Comparison of ENCODE assay signal across 1 cellular context in the genomic region with DNA sequence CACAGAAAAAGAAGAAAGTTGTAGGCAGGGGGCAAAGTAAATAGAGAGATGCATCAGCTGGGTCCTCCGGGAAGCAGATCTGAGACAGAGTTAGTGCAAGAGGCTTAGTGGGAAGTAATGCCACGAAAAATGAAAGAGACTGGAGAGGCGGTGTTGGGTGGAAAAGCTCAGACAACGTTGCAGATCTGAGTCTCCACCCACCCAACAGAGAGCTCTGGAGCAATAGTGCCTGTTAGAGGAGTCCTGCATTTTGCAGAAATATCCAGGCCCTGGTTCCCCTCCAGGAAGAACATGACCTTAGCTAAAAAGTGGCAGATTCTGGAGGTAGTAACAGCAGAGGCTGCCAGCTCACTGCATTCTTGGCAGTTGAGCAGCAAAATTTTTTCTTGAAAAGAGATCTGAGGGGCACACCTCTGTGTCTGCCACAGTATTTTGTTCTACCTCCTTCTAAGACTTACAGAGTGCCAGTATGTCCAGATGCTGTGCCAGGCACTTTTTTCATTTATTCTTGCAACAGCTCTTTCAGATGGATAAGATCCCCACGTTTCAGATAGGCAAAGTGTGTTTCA.
TF ChIP-seq lines count a peak whose summit lies in the region.

No MANE protein-coding gene starts in this region.

TF ChIP-seq in H1, 55 proteins besides CTCF, POLR2A, EP300 and RAD21:
- TF ChIP-seq SP4 (IDR thresholded peaks at IDR 0.05; ENCODE audit: low read length) = no peak
- TF ChIP-seq, protein P1, sequence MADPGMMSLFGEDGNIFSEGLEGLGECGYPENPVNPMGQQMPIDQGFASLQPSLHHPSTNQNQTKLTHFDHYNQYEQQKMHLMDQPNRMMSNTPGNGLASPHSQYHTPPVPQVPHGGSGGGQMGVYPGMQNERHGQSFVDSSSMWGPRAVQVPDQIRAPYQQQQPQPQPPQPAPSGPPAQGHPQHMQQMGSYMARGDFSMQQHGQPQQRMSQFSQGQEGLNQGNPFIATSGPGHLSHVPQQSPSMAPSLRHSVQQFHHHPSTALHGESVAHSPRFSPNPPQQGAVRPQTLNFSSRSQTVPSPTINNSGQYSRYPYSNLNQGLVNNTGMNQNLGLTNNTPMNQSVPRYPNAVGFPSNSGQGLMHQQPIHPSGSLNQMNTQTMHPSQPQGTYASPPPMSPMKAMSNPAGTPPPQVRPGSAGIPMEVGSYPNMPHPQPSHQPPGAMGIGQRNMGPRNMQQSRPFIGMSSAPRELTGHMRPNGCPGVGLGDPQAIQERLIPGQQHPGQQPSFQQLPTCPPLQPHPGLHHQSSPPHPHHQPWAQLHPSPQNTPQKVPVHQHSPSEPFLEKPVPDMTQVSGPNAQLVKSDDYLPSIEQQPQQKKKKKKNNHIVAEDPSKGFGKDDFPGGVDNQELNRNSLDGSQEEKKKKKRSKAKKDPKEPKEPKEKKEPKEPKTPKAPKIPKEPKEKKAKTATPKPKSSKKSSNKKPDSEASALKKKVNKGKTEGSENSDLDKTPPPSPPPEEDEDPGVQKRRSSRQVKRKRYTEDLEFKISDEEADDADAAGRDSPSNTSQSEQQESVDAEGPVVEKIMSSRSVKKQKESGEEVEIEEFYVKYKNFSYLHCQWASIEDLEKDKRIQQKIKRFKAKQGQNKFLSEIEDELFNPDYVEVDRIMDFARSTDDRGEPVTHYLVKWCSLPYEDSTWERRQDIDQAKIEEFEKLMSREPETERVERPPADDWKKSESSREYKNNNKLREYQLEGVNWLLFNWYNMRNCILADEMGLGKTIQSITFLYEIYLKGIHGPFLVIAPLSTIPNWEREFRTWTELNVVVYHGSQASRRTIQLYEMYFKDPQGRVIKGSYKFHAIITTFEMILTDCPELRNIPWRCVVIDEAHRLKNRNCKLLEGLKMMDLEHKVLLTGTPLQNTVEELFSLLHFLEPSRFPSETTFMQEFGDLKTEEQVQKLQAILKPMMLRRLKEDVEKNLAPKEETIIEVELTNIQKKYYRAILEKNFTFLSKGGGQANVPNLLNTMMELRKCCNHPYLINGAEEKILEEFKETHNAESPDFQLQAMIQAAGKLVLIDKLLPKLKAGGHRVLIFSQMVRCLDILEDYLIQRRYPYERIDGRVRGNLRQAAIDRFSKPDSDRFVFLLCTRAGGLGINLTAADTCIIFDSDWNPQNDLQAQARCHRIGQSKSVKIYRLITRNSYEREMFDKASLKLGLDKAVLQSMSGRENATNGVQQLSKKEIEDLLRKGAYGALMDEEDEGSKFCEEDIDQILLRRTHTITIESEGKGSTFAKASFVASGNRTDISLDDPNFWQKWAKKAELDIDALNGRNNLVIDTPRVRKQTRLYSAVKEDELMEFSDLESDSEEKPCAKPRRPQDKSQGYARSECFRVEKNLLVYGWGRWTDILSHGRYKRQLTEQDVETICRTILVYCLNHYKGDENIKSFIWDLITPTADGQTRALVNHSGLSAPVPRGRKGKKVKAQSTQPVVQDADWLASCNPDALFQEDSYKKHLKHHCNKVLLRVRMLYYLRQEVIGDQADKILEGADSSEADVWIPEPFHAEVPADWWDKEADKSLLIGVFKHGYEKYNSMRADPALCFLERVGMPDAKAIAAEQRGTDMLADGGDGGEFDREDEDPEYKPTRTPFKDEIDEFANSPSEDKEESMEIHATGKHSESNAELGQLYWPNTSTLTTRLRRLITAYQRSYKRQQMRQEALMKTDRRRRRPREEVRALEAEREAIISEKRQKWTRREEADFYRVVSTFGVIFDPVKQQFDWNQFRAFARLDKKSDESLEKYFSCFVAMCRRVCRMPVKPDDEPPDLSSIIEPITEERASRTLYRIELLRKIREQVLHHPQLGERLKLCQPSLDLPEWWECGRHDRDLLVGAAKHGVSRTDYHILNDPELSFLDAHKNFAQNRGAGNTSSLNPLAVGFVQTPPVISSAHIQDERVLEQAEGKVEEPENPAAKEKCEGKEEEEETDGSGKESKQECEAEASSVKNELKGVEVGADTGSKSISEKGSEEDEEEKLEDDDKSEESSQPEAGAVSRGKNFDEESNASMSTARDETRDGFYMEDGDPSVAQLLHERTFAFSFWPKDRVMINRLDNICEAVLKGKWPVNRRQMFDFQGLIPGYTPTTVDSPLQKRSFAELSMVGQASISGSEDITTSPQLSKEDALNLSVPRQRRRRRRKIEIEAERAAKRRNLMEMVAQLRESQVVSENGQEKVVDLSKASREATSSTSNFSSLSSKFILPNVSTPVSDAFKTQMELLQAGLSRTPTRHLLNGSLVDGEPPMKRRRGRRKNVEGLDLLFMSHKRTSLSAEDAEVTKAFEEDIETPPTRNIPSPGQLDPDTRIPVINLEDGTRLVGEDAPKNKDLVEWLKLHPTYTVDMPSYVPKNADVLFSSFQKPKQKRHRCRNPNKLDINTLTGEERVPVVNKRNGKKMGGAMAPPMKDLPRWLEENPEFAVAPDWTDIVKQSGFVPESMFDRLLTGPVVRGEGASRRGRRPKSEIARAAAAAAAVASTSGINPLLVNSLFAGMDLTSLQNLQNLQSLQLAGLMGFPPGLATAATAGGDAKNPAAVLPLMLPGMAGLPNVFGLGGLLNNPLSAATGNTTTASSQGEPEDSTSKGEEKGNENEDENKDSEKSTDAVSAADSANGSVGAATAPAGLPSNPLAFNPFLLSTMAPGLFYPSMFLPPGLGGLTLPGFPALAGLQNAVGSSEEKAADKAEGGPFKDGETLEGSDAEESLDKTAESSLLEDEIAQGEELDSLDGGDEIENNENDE (IDR thresholded peaks at IDR 0.05; ENCODE audit: insufficient replicate concordance, low read length) = no peak
- no peak for TF ChIP-seq NRF1 (IDR thresholded peaks at IDR 0.05; ENCODE audit: low read depth, low read length)
